8 cellular contexts compared by ENCODE assay signal in the genomic region with DNA sequence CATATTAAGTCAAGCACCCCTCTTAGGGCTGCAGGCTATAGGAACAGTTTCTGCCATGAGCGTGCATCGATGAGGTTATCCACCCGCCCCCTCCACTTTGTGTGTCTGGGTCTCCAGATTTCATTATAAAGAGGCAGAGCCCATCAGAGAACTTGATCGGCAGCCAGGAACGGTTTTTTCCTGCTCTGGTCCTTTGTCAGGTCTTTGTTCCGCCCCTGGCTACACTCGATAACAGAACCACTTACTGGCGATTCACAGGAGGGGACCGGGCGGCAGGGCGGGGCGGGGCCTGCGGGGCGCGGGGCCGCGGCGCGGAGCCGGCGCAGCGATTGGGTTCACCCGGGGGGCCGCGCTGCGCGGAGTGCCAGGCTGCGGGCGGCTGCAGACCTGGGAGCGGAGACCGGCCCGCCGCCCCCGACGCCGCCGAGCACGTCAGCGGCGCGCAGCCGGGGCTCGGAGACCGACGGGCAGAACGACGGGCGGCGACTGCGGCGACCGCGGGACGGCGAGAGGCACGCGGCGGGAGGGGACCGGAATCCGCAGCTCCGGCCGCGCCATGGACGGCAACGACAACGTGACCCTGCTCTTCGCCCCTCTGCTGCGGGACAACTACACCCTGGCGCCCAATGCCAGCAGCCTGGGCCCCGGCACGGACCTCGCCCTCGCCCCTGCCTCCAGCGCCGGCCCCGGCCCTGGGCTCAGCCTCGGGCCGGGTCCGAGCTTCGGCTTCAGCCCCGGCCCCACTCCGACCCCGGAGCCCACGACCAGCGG. TPM values are rescaled to one million over a fixed set of nuclear protein-coding genes. Genes with fewer than 3 reads are reported as not detected.
A peak's percentile ranks its signal among the peaks of the same experiment; 100 is the strongest.
DNase-seq lines count a peak whose midpoint lies in the region; ATAC-seq and TF ChIP-seq lines count a peak whose summit lies in the region.

A gene with protein sequence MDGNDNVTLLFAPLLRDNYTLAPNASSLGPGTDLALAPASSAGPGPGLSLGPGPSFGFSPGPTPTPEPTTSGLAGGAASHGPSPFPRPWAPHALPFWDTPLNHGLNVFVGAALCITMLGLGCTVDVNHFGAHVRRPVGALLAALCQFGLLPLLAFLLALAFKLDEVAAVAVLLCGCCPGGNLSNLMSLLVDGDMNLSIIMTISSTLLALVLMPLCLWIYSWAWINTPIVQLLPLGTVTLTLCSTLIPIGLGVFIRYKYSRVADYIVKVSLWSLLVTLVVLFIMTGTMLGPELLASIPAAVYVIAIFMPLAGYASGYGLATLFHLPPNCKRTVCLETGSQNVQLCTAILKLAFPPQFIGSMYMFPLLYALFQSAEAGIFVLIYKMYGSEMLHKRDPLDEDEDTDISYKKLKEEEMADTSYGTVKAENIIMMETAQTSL (plus strand): TSS at position 338 of the 771 bp plus-strand sequence. CDS start 219 bp downstream, at position 557.

- peak; percentile 15 for DNase-seq in stimulated activated CD4-positive, alpha-beta T cell treated with anti-CD3 and anti-CD28 coated beads, Interleukin-4, amount 100 ng/mL, for 1 hour
- DNase-seq in stimulated activated CD4-positive, alpha-beta T cell treated with anti-CD3 and anti-CD28 coated beads, Interleukin-4, amount 100 ng/mL, for 24 hours: no peak
- DNase-seq in Panc1 (ENCODE audit: low read depth, low spot score): no peak
- DNase-seq in dorsolateral prefrontal cortex: no peak
- no peak for DNase-seq in osteocyte (ENCODE audit: extremely low spot score, unreplicated experiment)

- intact Hi-C loops in Panc1 (cut with micrococcal nuclease; ENCODE audit: unreplicated experiment) (no loop called here), dorsolateral prefrontal cortex (cut with DNase I) (no loop called here)

- H3K36me3 Mint-ChIP-seq in osteocyte (ENCODE audit: unreplicated experiment): no peaks in the 10 kb centered on the region

- no peak within 1 kb of the TSS for H3K27ac Mint-ChIP-seq in osteocyte (ENCODE audit: unreplicated experiment)

- H3K4me1 ChIP-seq in Panc1 (ENCODE audit: control insufficient read depth, insufficient read depth, low read length): no peaks in the 10 kb centered on the region

- peaks cover 58% of the 10 kb centered on the region for H3K27me3 Mint-ChIP-seq in osteocyte (ENCODE audit: unreplicated experiment)

- CTCF ChIA-PET in Panc1 (lab: Charles Lee): no interaction called here

- no peaks in the 10 kb centered on the region for H3K9me3 Mint-ChIP-seq in osteocyte (ENCODE audit: unreplicated experiment)

- no peaks in the 10 kb centered on the region for H3K27me3 ChIP-seq in Panc1 (ENCODE audit: control insufficient read depth, insufficient read depth, low read length)
- peaks cover 0 to 70% (median 27%) of the 10 kb centered on the region in 45 donors for H3K27me3 ChIP-seq in dorsolateral prefrontal cortex

- BruUV-seq in Panc1 (replicated peaks; lab: Mats Ljungman, UMichigan): no TSS peak

- POLR2A ChIA-PET in Panc1 (lab: Charles Lee): interaction anchor here (0.6 kb wide), 1 partner anchor 428 kb away, joined by 8 read pairs; no protein-coding TSS in a partner anchor

- in situ Hi-C loops in Panc1 (cut with HindIII; ENCODE audit: low pct_unique_long_range_greater_than_20kb, low sequenced_read_pairs): no loop called here

- peak; percentile 83 for ATAC-seq in Panc1
- no peak for ATAC-seq in HG02973 (IDR thresholded peaks at IDR 0.05; ENCODE audit: unreplicated experiment)
- ATAC-seq in GM18517 (IDR thresholded peaks at IDR 0.05; ENCODE audit: unreplicated experiment): no peak
- no peak for ATAC-seq in HG02870 (IDR thresholded peaks at IDR 0.05; ENCODE audit: unreplicated experiment)

- no peaks in the 10 kb centered on the region for H3K36me3 ChIP-seq in Panc1 (ENCODE audit: control insufficient read depth, insufficient read depth, low read length)

- H3K4me3 Mint-ChIP-seq in osteocyte (ENCODE audit: unreplicated experiment): peak within 1 kb of the TSS; percentile 67

- H3K4me1 Mint-ChIP-seq in osteocyte (ENCODE audit: unreplicated experiment): peaks cover 3% of the 10 kb centered on the region

- H3K4me3 ChIP-seq in Panc1 (ENCODE audit: low read depth in 2 of 2, low read length in 2 of 2) (peak within 1 kb of the TSS; percentile 31 to 35), dorsolateral prefrontal cortex (peak within 1 kb of the TSS in 55 of 59 donors; percentile 18 to 68 (median 47))

- H3K27ac ChIP-seq in Panc1 (ENCODE audit: low read length): no peak within 1 kb of the TSS
- no peak within 1 kb of the TSS for H3K27ac ChIP-seq in dorsolateral prefrontal cortex

- no peaks in the 10 kb centered on the region for H3K9me3 ChIP-seq in Panc1 (ENCODE audit: control insufficient read depth, insufficient read depth, low read depth, low read length)

- TF ChIP-seq CTCF in Panc1 (IDR thresholded peaks at IDR 0.05) (no peak), dorsolateral prefrontal cortex (IDR thresholded peaks at IDR 0.05 in 54 of 56, conservative IDR thresholded peaks at IDR 0.05 in 2 of 56; ENCODE audit: low read depth in 1 of 56, partially characterized antibody in 56 of 56) (no peak), osteocyte (IDR thresholded peaks at IDR 0.05) (no peak)

RNA-seq across cellular contexts. Expression of the gene that starts here (rescaled TPM):
- 1.2 TPM for total RNA-seq in Panc1 (2021; ENCODE audit: unreplicated experiment)
- polyA plus RNA-seq in Panc1 (2012; ENCODE audit: insufficient read length): 1.3 TPM
- 1 to 10 TPM in 116 of 120 experiments, under 1 TPM in 4; 0.44 to 6.2 (median 2.9) TPM for total RNA-seq in dorsolateral prefrontal cortex
- total RNA-seq in osteocyte: 0.21 TPM in 1 of 2 replicates, not detected in the other
